In genomic region chr20:33951171-33951570, GRCh38 we compare ENCODE assay signal across 34 cellular contexts.
"Had no signal": no experiment of that assay in that cellular context is flagged by ENCODE, and none has a peak within 500 bp of the region (broad histone marks: within the 10 kb centered on the region; RNA-seq: fewer than 3 reads in every experiment).

No MANE protein-coding gene starts in this region.

- ATAC-seq: activated CD8-positive, alpha-beta T cell treated with anti-CD3 and anti-CD28 coated beads for 36 hours; activated naive CD4-positive, alpha-beta T cell treated with anti-CD3 and anti-CD28 coated beads, Interleukin-2, amount 50 U/mL, for 72 hours; activated T-cell treated with anti-CD3 and anti-CD28 coated beads, Interleukin-2, amount 50 U/mL, for 4 hours; activated T-cell treated with anti-CD3 and anti-CD28 coated beads, Interleukin-2, amount 50 U/mL, for 72 hours; activated T-helper 17 cell treated with anti-CD3 and anti-CD28 coated beads, Interleukin-2, amount 50 U/mL, for 72 hours had no signal

- H3K27me3 ChIP-seq: adrenal gland, ascending aorta, cardiac muscle cell had no signal

- DNase-seq: activated B cell treated with CpG ODN at 0.5 μM for 24 hours; activated CD4-positive, alpha-beta memory T cell treated with anti-CD3 and anti-CD28 coated beads for 36 hours; activated CD4-positive, alpha-beta T cell treated with anti-CD3 and anti-CD28 coated beads for 4 hours; activated CD4-positive, alpha-beta T cell treated with anti-CD3 and anti-CD28 coated beads, Interleukin-2, amount 10 ng/mL, durations not matched to agents 24 days and 14 days; activated CD4-positive, alpha-beta T cell treated with anti-CD3 and anti-CD28 coated beads, Interleukin-2, amount 50 U/mL, for 1 hour; activated CD4-positive, alpha-beta T cell treated with anti-CD3 and anti-CD28 coated beads, Interleukin-2, amount 50 U/mL, for 4 hours; activated CD4-positive, CD25-positive, alpha-beta regulatory T cell treated with anti-CD3 and anti-CD28 coated beads, Interleukin-2, amount 50 U/mL, for 72 hours; activated CD8-positive, alpha-beta memory T cell treated with anti-CD3 and anti-CD28 coated beads, Interleukin-2, amount 50 U/mL, for 4 hours; activated CD8-positive, alpha-beta T cell treated with anti-CD3 and anti-CD28 coated beads for 36 hours; activated effector memory CD4-positive, alpha-beta T cell treated with anti-CD3 and anti-CD28 coated beads, Interleukin-2, amount 50 U/mL, for 16 hours; activated gamma-delta T cell treated with Interleukin-2 at 50 U/mL for 16 hours; activated naive CD4-positive, alpha-beta T cell; activated naive CD4-positive, alpha-beta T cell treated with anti-CD3 and anti-CD28 coated beads for 36 hours; activated naive CD4-positive, alpha-beta T cell treated with anti-CD3 and anti-CD28 coated beads, Interleukin-2, amount 50 U/mL, for 16 hours; activated naive CD8-positive, alpha-beta T cell treated with anti-CD3 and anti-CD28 coated beads for 36 hours; activated T-cell treated with anti-CD3 and anti-CD28 coated beads for 4 hours; activated T-cell treated with anti-CD3 and anti-CD28 coated beads, Interleukin-2, amount 50 U/mL, for 1 hour; activated T-cell treated with anti-CD3 and anti-CD28 coated beads, Interleukin-2, amount 50 U/mL, for 4 hours; activated T-cell treated with anti-CD3 and anti-CD28 coated beads, Interleukin-2, amount 50 U/mL, for 72 hours; adrenal gland; amygdala; anterior cingulate cortex; caudate nucleus; cerebellar nuclear complex; T-helper 1 cell; T-helper 2 cell; T-helper 9 cell had no signal

- H3K4me3 ChIP-seq: adrenal gland, ascending aorta, cardiac muscle cell had no signal

- H3K4me1 ChIP-seq: adrenal gland, ascending aorta had no signal

- FAIRE-seq: bronchial epithelial cell, TTC549 had no signal

- H3K27ac ChIP-seq: adrenal gland, ascending aorta, cardiac muscle cell, VCaP had no signal

- H3K36me3 ChIP-seq: adrenal gland, ascending aorta, cardiac muscle cell had no signal
